1 cellular context compared by ENCODE assay signal in the genomic region with DNA sequence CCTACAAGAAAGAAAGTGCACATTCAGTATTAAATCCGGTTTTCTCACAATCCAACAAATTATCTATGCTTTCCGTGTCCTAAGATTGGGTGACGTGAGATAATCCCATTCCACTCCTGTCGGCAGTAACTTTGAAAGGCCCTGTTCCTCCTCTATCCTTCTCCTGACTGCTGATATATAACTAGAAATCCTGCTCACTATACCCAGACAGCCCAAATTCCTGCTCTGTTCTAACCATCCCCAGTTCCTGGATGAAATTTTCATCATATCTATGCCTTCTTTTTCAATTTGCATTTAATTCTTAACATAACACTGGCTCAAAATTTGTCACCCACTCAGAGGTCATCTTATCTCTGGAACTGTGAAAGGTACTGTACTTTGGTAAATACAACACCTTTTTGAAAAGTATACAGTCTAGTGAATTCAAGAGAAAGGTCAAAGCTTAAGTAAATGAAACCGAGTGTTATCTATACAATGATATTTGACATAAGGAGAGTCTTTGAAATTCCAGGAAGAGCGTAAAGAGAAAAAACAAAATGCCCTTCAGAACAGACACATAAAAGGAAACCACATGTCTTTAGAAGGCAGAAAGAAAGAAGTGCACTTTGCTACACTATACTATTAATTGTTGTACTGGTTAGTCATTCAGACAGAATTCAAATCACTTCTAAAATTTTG.
TF ChIP-seq lines count a peak whose summit lies in the region.

No MANE protein-coding gene starts in this region.

TF ChIP-seq in HepG2, 621 proteins besides CTCF, POLR2A, EP300 and RAD21 (continued from another document and continues in another):
- TF ChIP-seq, protein P1, sequence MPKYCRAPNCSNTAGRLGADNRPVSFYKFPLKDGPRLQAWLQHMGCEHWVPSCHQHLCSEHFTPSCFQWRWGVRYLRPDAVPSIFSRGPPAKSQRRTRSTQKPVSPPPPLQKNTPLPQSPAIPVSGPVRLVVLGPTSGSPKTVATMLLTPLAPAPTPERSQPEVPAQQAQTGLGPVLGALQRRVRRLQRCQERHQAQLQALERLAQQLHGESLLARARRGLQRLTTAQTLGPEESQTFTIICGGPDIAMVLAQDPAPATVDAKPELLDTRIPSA (CRISPR knock-in tag; IDR thresholded peaks at IDR 0.05; ENCODE audit: borderline replicate concordance) = no peak
- TF ChIP-seq, protein P2, sequence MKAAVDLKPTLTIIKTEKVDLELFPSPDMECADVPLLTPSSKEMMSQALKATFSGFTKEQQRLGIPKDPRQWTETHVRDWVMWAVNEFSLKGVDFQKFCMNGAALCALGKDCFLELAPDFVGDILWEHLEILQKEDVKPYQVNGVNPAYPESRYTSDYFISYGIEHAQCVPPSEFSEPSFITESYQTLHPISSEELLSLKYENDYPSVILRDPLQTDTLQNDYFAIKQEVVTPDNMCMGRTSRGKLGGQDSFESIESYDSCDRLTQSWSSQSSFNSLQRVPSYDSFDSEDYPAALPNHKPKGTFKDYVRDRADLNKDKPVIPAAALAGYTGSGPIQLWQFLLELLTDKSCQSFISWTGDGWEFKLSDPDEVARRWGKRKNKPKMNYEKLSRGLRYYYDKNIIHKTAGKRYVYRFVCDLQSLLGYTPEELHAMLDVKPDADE (CRISPR knock-in tag; IDR thresholded peaks at IDR 0.05) = no peak
- TF ChIP-seq TAF1 (CRISPR knock-in tag; IDR thresholded peaks at IDR 0.05) (no peak), YEATS2 (CRISPR knock-in tag; IDR thresholded peaks at IDR 0.05; ENCODE audit: borderline replicate concordance) (peak; percentile 19; the same call in 1 of the 2 replicates), TBL1XR1 (IDR thresholded peaks at IDR 0.05; ENCODE audit: borderline replicate concordance, low read length, partially characterized antibody) (peak; percentile 32), ZNF720 (CRISPR knock-in tag; IDR thresholded peaks at IDR 0.05) (no peak), TSC22D2 (CRISPR knock-in tag; IDR thresholded peaks at IDR 0.05; ENCODE audit: borderline replicate concordance) (no peak), IKZF1 (IDR thresholded peaks at IDR 0.05) (no peak), SAFB2 (CRISPR knock-in tag; IDR thresholded peaks at IDR 0.05; ENCODE audit: borderline replicate concordance, low read depth) (no peak), TBP (CRISPR knock-in tag; IDR thresholded peaks at IDR 0.05) (no peak), MIXL1 (CRISPR knock-in tag; IDR thresholded peaks at IDR 0.05) (peak; percentile 92), ZSCAN9 (CRISPR knock-in tag; IDR thresholded peaks at IDR 0.05; ENCODE audit: borderline replicate concordance) (no peak; the same call in none of the 2 replicates), GPN1 (CRISPR knock-in tag; IDR thresholded peaks at IDR 0.05; ENCODE audit: borderline replicate concordance) (no peak), NAIF1 (CRISPR knock-in tag; IDR thresholded peaks at IDR 0.05; ENCODE audit: borderline replicate concordance) (no peak), CEBPB (IDR thresholded peaks at IDR 0.05; ENCODE audit: borderline replicate concordance, low read depth, low read length) (no peak), ZNF331 (CRISPR knock-in tag; IDR thresholded peaks at IDR 0.05) (0 out of 2 replicates have a peak, but pooled peaks have one; percentile 47), RFX3 (CRISPR knock-in tag; IDR thresholded peaks at IDR 0.05) (no peak), ZNF607 (CRISPR knock-in tag; IDR thresholded peaks at IDR 0.05; ENCODE audit: borderline replicate concordance) (no peak), PRMT3 (CRISPR knock-in tag; IDR thresholded peaks at IDR 0.05; ENCODE audit: borderline replicate concordance, low read depth) (no peak)
- TF ChIP-seq, protein P3, sequence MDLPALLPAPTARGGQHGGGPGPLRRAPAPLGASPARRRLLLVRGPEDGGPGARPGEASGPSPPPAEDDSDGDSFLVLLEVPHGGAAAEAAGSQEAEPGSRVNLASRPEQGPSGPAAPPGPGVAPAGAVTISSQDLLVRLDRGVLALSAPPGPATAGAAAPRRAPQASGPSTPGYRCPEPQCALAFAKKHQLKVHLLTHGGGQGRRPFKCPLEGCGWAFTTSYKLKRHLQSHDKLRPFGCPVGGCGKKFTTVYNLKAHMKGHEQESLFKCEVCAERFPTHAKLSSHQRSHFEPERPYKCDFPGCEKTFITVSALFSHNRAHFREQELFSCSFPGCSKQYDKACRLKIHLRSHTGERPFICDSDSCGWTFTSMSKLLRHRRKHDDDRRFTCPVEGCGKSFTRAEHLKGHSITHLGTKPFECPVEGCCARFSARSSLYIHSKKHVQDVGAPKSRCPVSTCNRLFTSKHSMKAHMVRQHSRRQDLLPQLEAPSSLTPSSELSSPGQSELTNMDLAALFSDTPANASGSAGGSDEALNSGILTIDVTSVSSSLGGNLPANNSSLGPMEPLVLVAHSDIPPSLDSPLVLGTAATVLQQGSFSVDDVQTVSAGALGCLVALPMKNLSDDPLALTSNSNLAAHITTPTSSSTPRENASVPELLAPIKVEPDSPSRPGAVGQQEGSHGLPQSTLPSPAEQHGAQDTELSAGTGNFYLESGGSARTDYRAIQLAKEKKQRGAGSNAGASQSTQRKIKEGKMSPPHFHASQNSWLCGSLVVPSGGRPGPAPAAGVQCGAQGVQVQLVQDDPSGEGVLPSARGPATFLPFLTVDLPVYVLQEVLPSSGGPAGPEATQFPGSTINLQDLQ (CRISPR knock-in tag; IDR thresholded peaks at IDR 0.05) = no peak
- TF ChIP-seq, protein P4, sequence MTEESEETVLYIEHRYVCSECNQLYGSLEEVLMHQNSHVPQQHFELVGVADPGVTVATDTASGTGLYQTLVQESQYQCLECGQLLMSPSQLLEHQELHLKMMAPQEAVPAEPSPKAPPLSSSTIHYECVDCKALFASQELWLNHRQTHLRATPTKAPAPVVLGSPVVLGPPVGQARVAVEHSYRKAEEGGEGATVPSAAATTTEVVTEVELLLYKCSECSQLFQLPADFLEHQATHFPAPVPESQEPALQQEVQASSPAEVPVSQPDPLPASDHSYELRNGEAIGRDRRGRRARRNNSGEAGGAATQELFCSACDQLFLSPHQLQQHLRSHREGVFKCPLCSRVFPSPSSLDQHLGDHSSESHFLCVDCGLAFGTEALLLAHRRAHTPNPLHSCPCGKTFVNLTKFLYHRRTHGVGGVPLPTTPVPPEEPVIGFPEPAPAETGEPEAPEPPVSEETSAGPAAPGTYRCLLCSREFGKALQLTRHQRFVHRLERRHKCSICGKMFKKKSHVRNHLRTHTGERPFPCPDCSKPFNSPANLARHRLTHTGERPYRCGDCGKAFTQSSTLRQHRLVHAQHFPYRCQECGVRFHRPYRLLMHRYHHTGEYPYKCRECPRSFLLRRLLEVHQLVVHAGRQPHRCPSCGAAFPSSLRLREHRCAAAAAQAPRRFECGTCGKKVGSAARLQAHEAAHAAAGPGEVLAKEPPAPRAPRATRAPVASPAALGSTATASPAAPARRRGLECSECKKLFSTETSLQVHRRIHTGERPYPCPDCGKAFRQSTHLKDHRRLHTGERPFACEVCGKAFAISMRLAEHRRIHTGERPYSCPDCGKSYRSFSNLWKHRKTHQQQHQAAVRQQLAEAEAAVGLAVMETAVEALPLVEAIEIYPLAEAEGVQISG (CRISPR knock-in tag; IDR thresholded peaks at IDR 0.05) = no peak
- TF ChIP-seq, protein P5, sequence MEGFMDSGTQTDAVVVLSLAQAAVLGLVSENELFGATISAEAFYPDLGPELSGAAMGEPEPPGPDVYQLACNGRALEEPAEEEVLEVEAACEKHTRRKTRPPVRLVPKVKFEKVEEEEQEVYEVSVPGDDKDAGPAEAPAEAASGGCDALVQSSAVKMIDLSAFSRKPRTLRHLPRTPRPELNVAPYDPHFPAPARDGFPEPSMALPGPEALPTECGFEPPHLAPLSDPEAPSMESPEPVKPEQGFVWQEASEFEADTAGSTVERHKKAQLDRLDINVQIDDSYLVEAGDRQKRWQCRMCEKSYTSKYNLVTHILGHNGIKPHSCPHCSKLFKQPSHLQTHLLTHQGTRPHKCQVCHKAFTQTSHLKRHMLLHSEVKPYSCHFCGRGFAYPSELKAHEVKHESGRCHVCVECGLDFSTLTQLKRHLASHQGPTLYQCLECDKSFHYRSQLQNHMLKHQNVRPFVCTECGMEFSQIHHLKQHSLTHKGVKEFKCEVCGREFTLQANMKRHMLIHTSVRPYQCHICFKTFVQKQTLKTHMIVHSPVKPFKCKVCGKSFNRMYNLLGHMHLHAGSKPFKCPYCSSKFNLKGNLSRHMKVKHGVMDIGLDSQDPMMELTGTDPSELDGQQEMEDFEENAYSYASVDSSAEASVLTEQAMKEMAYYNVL (CRISPR knock-in tag; IDR thresholded peaks at IDR 0.05; ENCODE audit: borderline replicate concordance) = 0 out of 2 replicates have a peak, but pooled peaks have one; percentile 59
- TF ChIP-seq, protein P6, sequence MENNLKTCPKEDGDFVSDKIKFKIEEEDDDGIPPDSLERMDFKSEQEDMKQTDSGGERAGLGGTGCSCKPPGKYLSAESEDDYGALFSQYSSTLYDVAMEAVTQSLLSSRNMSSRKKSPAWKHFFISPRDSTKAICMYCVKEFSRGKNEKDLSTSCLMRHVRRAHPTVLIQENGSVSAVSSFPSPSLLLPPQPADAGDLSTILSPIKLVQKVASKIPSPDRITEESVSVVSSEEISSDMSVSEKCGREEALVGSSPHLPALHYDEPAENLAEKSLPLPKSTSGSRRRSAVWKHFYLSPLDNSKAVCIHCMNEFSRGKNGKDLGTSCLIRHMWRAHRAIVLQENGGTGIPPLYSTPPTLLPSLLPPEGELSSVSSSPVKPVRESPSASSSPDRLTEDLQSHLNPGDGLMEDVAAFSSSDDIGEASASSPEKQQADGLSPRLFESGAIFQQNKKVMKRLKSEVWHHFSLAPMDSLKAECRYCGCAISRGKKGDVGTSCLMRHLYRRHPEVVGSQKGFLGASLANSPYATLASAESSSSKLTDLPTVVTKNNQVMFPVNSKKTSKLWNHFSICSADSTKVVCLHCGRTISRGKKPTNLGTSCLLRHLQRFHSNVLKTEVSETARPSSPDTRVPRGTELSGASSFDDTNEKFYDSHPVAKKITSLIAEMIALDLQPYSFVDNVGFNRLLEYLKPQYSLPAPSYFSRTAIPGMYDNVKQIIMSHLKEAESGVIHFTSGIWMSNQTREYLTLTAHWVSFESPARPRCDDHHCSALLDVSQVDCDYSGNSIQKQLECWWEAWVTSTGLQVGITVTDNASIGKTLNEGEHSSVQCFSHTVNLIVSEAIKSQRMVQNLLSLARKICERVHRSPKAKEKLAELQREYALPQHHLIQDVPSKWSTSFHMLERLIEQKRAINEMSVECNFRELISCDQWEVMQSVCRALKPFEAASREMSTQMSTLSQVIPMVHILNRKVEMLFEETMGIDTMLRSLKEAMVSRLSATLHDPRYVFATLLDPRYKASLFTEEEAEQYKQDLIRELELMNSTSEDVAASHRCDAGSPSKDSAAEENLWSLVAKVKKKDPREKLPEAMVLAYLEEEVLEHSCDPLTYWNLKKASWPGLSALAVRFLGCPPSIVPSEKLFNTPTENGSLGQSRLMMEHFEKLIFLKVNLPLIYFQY (CRISPR knock-in tag; IDR thresholded peaks at IDR 0.05; ENCODE audit: borderline replicate concordance) = peak; percentile 24; the same call in 1 of the 2 replicates
- TF ChIP-seq, protein P7, sequence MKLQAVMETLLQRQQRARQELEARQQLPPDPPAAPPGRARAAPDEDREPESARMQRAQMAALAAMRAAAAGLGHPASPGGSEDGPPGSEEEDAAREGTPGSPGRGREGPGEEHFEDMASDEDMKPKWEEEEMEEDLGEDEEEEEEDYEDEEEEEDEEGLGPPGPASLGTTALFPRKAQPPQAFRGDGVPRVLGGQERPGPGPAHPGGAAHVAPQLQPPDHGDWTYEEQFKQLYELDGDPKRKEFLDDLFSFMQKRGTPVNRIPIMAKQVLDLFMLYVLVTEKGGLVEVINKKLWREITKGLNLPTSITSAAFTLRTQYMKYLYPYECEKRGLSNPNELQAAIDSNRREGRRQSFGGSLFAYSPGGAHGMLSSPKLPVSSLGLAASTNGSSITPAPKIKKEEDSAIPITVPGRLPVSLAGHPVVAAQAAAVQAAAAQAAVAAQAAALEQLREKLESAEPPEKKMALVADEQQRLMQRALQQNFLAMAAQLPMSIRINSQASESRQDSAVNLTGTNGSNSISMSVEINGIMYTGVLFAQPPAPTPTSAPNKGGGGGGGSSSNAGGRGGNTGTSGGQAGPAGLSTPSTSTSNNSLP (IDR thresholded peaks at IDR 0.05; ENCODE audit: low read depth, low read length) = peak; percentile 68
- TF ChIP-seq, protein P8, sequence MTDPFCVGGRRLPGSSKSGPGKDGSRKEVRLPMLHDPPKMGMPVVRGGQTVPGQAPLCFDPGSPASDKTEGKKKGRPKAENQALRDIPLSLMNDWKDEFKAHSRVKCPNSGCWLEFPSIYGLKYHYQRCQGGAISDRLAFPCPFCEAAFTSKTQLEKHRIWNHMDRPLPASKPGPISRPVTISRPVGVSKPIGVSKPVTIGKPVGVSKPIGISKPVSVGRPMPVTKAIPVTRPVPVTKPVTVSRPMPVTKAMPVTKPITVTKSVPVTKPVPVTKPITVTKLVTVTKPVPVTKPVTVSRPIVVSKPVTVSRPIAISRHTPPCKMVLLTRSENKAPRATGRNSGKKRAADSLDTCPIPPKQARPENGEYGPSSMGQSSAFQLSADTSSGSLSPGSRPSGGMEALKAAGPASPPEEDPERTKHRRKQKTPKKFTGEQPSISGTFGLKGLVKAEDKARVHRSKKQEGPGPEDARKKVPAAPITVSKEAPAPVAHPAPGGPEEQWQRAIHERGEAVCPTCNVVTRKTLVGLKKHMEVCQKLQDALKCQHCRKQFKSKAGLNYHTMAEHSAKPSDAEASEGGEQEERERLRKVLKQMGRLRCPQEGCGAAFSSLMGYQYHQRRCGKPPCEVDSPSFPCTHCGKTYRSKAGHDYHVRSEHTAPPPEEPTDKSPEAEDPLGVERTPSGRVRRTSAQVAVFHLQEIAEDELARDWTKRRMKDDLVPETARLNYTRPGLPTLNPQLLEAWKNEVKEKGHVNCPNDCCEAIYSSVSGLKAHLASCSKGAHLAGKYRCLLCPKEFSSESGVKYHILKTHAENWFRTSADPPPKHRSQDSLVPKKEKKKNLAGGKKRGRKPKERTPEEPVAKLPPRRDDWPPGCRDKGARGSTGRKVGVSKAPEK (CRISPR knock-in tag; IDR thresholded peaks at IDR 0.05; ENCODE audit: borderline replicate concordance) = no peak
- TF ChIP-seq, protein P9, sequence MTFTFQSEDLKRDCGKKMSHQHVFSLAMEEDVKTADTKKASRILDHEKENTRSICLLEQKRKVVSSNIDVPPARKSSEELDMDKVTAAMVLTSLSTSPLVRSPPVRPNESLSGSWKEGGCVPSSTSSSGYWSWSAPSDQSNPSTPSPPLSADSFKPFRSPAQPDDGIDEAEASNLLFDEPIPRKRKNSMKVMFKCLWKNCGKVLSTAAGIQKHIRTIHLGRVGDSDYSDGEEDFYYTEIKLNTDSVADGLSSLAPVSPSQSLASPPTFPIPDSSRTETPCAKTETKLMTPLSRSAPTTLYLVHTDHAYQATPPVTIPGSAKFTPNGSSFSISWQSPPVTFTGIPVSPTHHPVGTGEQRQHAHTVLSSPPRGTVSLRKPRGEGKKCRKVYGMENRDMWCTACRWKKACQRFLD (CRISPR knock-in tag; IDR thresholded peaks at IDR 0.05; ENCODE audit: borderline replicate concordance) = no peak
- TF ChIP-seq, protein P10, sequence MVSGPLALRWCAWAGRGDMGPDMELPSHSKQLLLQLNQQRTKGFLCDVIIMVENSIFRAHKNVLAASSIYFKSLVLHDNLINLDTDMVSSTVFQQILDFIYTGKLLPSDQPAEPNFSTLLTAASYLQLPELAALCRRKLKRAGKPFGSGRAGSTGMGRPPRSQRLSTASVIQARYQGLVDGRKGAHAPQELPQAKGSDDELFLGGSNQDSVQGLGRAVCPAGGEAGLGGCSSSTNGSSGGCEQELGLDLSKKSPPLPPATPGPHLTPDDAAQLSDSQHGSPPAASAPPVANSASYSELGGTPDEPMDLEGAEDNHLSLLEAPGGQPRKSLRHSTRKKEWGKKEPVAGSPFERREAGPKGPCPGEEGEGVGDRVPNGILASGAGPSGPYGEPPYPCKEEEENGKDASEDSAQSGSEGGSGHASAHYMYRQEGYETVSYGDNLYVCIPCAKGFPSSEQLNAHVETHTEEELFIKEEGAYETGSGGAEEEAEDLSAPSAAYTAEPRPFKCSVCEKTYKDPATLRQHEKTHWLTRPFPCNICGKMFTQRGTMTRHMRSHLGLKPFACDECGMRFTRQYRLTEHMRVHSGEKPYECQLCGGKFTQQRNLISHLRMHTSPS (CRISPR knock-in tag; IDR thresholded peaks at IDR 0.05; ENCODE audit: low read depth) = no peak
